In genomic region chr4:17511041-17511949, GRCh38 we compare ENCODE assay signal across 8 cellular contexts. TPM values are rescaled to one million over a fixed set of nuclear protein-coding genes. Genes with fewer than 3 reads are reported as not detected.
A peak's percentile ranks its signal among the peaks of the same experiment; 100 is the strongest.
DNase-seq lines count a peak whose midpoint lies in the region; ATAC-seq and TF ChIP-seq lines count a peak whose summit lies in the region.

No MANE protein-coding gene starts in this region.

- H3K27ac ChIP-seq in ascending aorta = peak overlapping the region; percentile 65 to 80

- TF ChIP-seq CTCF in ascending aorta (IDR thresholded peaks at IDR 0.05) = no peak
- TF ChIP-seq CTCF in retinal pigment epithelial cell (conservative IDR thresholded peaks at IDR 0.05; ENCODE audit: low read depth, low read length) = no peak

- H3K9me3 ChIP-seq in ascending aorta = no peaks in the 10 kb centered on the region

- H3K4me3 ChIP-seq in ascending aorta = peak overlapping the region; percentile 75 to 100
- peak overlapping the region; percentile 76 for H3K4me3 ChIP-seq in retinal pigment epithelial cell (ENCODE audit: low read length)

- no peaks in the 10 kb centered on the region for H3K27me3 ChIP-seq in ascending aorta

- intact Hi-C loops in ascending aorta (cut with DNase I) = no loop called here

- peaks cover 3 to 16% of the 10 kb centered on the region in 2 donors for H3K4me1 ChIP-seq in ascending aorta

- DNase-seq in AG20443 (ENCODE audit: low spot score) = peak; percentile 69
- peak; percentile 75 for DNase-seq in RPMI8226
- peak in 1 of 2 donors; percentile 68 for DNase-seq in ascending aorta (ENCODE audit: low spot score in 2 of 2)
- DNase-seq in hypothalamus (lab: John Stamatoyannopoulos, UW) = peak in 41 of 51 donors; percentile 7 to 88 (median 59)
- no peak for DNase-seq in retinal pigment epithelial cell (ENCODE audit: low read depth)
- no peak for DNase-seq in NCI-H128 (lab: John Stamatoyannopoulos, UW; ENCODE audit: unreplicated experiment)

- peaks cover 8 to 13% of the 10 kb centered on the region in 2 donors for H3K36me3 ChIP-seq in ascending aorta

- peak; percentile 41 for ATAC-seq in GM18870 (IDR thresholded peaks at IDR 0.05; ENCODE audit: unreplicated experiment)
- ATAC-seq in HG03103 (IDR thresholded peaks at IDR 0.05; ENCODE audit: low read depth, unreplicated experiment) = peak; percentile 49

RNA-seq across cellular contexts. Expression of gene QDPR, which starts 0.6 kb away (rescaled TPM):
- total RNA-seq in ascending aorta = 32.7 TPM

RNA-seq across cellular contexts. Expression of gene CLRN2, which starts 3.7 kb away (rescaled TPM):
- total RNA-seq in ascending aorta = not detected

Comparison
In these comparisons a context has a peak if more than half of its experiments do, and no peak if none do; other contexts are left out.
1. DNase-seq: peak in AG20443 (single experiment), RPMI8226 (single experiment) and hypothalamus (41 of 51); none in retinal pigment epithelial cell (single experiment) and NCI-H128 (single experiment).